ENCODE assay signal across 5 cellular contexts in genomic region chr10:62784537-62784936, GRCh38.
TF ChIP-seq lines count a peak whose summit lies in the region.
"Not testable (repeated sequence)": the region's sequence is repeated elsewhere in the genome, so short reads cannot be mapped to it uniquely, and the experiment has no call there.

No MANE protein-coding gene starts in this region.

TF ChIP-seq in A549, 52 proteins besides CTCF, POLR2A, EP300 and RAD21:
- TF ChIP-seq CEBPB (IDR thresholded peaks at IDR 0.05): peak; percentile 50 to 55; a peak in 3 of 4 replicates

TF ChIP-seq in IMR-90, 13 proteins besides CTCF, POLR2A, EP300 and RAD21:
- peak; percentile 70 for TF ChIP-seq CEBPB (IDR thresholded peaks at IDR 0.05; ENCODE audit: low read depth, low read length)

TF ChIP-seq in K562, 482 proteins besides CTCF, POLR2A, EP300 and RAD21:
- TF ChIP-seq IRF9 (tag; IDR thresholded peaks at IDR 0.05) (peak; percentile 15; the same call in 1 of the 2 replicates), CEBPG (tag; conservative IDR thresholded peaks at IDR 0.05 in 1 of 2, IDR thresholded peaks at IDR 0.05 in 1 of 2) (peak; percentile 50 to 89; a peak in 3 of 4 replicates), CEBPB (tag; IDR thresholded peaks at IDR 0.05) (peak; percentile 87)
- not testable (repeated sequence) for TF ChIP-seq CEBPG (CRISPR knock-in tag; IDR thresholded peaks at IDR 0.05)

TF ChIP-seq in H1, 55 proteins besides CTCF, POLR2A, EP300 and RAD21:
- TF ChIP-seq CEBPB (IDR thresholded peaks at IDR 0.05; ENCODE audit: low read depth, low read length): peak; percentile 46; the same call in 1 of the 2 replicates
TF ChIP-seq in H1: peak in this region for 1; not testable (repeated sequence) for 54.

TF ChIP-seq in HepG2, 621 proteins besides CTCF, POLR2A, EP300 and RAD21:
- 0 out of 2 replicates have a peak, but pooled peaks have one; percentile 68 for TF ChIP-seq ONECUT2 (CRISPR knock-in tag; IDR thresholded peaks at IDR 0.05)
- peak; percentile 19; the same call in 1 of the 2 replicates for TF ChIP-seq NCOA2 (CRISPR knock-in tag; IDR thresholded peaks at IDR 0.05)
- TF ChIP-seq CEBPB (IDR thresholded peaks at IDR 0.05; ENCODE audit: borderline replicate concordance, low read depth, low read length): peak; percentile 84
- peak; percentile 92 for TF ChIP-seq GFI1 (CRISPR knock-in tag; IDR thresholded peaks at IDR 0.05; ENCODE audit: borderline replicate concordance)
- peak; percentile 52; the same call in 1 of the 2 replicates for TF ChIP-seq FOXA3 (CRISPR knock-in tag; IDR thresholded peaks at IDR 0.05)
- peak; percentile 42; the same call in 1 of the 2 replicates for TF ChIP-seq ISL2 (CRISPR knock-in tag; IDR thresholded peaks at IDR 0.05)
- TF ChIP-seq ZNF362 (CRISPR knock-in tag; IDR thresholded peaks at IDR 0.05; ENCODE audit: borderline replicate concordance): peak; percentile 56; the same call in 1 of the 2 replicates
- TF ChIP-seq SOX13, SOX6, FOXP1 (IDR thresholded peaks at IDR 0.05): not testable (repeated sequence)
- peak in 1 of 2 experiments; percentile 67; a peak in 2 of 4 replicates for TF ChIP-seq SOX13 (CRISPR knock-in tag; conservative IDR thresholded peaks at IDR 0.05 in 1 of 2, IDR thresholded peaks at IDR 0.05 in 1 of 2)
- TF ChIP-seq SOX5 (CRISPR knock-in tag; IDR thresholded peaks at IDR 0.05; ENCODE audit: borderline replicate concordance): peak; percentile 56; the same call in 1 of the 2 replicates
- TF ChIP-seq RCOR2 (CRISPR knock-in tag; IDR thresholded peaks at IDR 0.05): peak; percentile 43; the same call in 1 of the 2 replicates
- TF ChIP-seq RERE (CRISPR knock-in tag; IDR thresholded peaks at IDR 0.05; ENCODE audit: low read depth): 0 out of 2 replicates have a peak, but pooled peaks have one; percentile 21
- TF ChIP-seq FOXJ3 (CRISPR knock-in tag; IDR thresholded peaks at IDR 0.05; ENCODE audit: borderline replicate concordance): 0 out of 2 replicates have a peak, but pooled peaks have one; percentile 22
- peak; percentile 48; the same call in 1 of the 2 replicates for TF ChIP-seq TCF7 (IDR thresholded peaks at IDR 0.05; ENCODE audit: low read depth)
- TF ChIP-seq CEBPG (CRISPR knock-in tag; IDR thresholded peaks at IDR 0.05): peak; percentile 79
- peak; percentile 80 for TF ChIP-seq SOX6 (CRISPR knock-in tag; IDR thresholded peaks at IDR 0.05)
- 0 out of 2 replicates have a peak, but pooled peaks have one; percentile 25 for TF ChIP-seq GATAD2A (CRISPR knock-in tag; IDR thresholded peaks at IDR 0.05)
- TF ChIP-seq FOXP1 (CRISPR knock-in tag; IDR thresholded peaks at IDR 0.05): peak; percentile 16; the same call in 1 of the 2 replicates
- peak; percentile 38; the same call in 1 of the 2 replicates for TF ChIP-seq ARID5B (CRISPR knock-in tag; IDR thresholded peaks at IDR 0.05)
- TF ChIP-seq HMG20A (CRISPR knock-in tag; IDR thresholded peaks at IDR 0.05; ENCODE audit: borderline replicate concordance): peak; percentile 30; the same call in 1 of the 2 replicates
TF ChIP-seq in HepG2: peak in this region for 19; not testable (repeated sequence) for 602.
